In the genomic region with DNA sequence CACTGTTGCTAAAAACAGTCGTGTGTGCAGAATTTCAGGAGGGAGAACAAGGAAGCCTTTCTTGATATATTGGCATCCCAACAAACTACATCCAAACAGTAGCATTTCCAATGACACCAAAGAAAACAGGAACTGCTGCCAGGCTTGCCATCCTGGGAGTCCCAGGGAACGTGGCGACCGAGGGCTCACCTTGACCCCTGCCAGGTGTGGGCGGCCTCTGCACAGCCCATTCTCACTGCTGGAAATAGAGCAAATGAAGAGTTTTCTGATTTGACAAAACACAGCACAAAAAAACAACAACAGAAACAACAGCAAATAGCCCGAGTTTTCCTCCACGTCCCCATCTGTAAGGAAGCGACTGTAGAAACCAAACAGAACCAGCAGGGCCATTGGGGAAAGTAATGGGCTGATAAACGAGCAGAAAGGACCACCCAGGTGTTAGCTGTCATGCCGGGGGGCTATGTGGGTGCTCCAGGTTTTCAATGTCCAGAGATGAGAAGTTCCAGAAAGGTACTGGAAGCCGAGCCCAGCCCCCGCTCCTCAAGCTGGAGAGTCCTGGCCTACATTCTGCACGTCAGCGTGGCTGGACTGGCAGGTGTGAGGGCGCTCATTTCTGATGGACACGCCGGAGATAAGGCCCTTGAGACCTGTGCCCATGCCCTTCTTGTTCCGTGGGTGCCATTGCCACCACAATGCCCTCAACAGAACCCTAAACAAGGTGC, we compare ENCODE assay signal across 27 cellular contexts.
DNase-seq lines count a peak whose midpoint lies in the region; ATAC-seq and TF ChIP-seq lines count a peak whose summit lies in the region.
"Had no signal": no experiment of that assay in that cellular context is flagged by ENCODE, and none has a peak within 500 bp of the region (broad histone marks: within the 10 kb centered on the region; RNA-seq: fewer than 3 reads in every experiment).

No MANE protein-coding gene starts in this region.

- H3K23ac ChIP-seq in IMR-90 (ENCODE audit: low read depth, low read length) = no peak overlapping the region

- TF ChIP-seq EP300 in gastroesophageal sphincter (IDR thresholded peaks at IDR 0.05) = no peak

- no peak overlapping the region for H2AK9ac ChIP-seq in IMR-90 (replicated peaks; ENCODE audit: low read depth, low read length, poor library complexity)

- no peak overlapping the region for H3K56ac ChIP-seq in IMR-90 (ENCODE audit: extremely low read depth, insufficient read depth, low read length)

- H3K79me1 ChIP-seq in IMR-90 (ENCODE audit: low read depth in 1 of 2, low read length in 2 of 2) = no peaks in the 10 kb centered on the region; a peak in 1 of 4 replicates

- no peaks in the 10 kb centered on the region for H3K36me3 ChIP-seq in IMR-90 (ENCODE audit: control insufficient read depth, insufficient read depth, low read length)
- no peaks in the 10 kb centered on the region for H3K36me3 ChIP-seq in gastroesophageal sphincter
- no peaks in the 10 kb centered on the region for H3K36me3 ChIP-seq in subcutaneous abdominal adipose tissue (ENCODE audit: control insufficient read depth in 5 of 5, insufficient read depth in 5 of 5, low read length in 5 of 5)
- H3K36me3 ChIP-seq: BE2C, Peyer's patch, SJCRH30, WERI-Rb-1 had no signal

- H3K18ac ChIP-seq in IMR-90 (ENCODE audit: low read depth, low read length) = no peak overlapping the region

- no peak overlapping the region for H2BK20ac ChIP-seq in IMR-90 (ENCODE audit: low read depth, low read length)

- no peaks in the 10 kb centered on the region for H4K20me1 ChIP-seq in IMR-90 (ENCODE audit: insufficient read depth, low read length)

- H3K27ac Mint-ChIP-seq in mesothelial cell of epicardium = peak overlapping the region; percentile 61
- H3K27ac Mint-ChIP-seq: activated naive CD8-positive, alpha-beta T cell treated with anti-CD3 and anti-CD28 coated beads, Interleukin-2, amount 50 U/mL, for 24 hours; activated T-cell treated with anti-CD3 and anti-CD28 coated beads, Interleukin-2, amount 50 U/mL, for 24 hours; GM23338; memory B cell; stimulated activated memory B cell treated with anti-CD40 and anti-IgM and Interleukin-4, amounts not matched to agents 10 μg/mL and 1 μg/mL and 100 μg/mL, for 72 hours had no signal

- no peak overlapping the region for H3K14ac ChIP-seq in IMR-90 (replicated peaks; ENCODE audit: low read depth, low read length)

- CTCF ChIA-PET in IMR-90 (lab: Yijun Ruan, JAX) = no interaction called here

- H3K4me1 ChIP-seq in IMR-90 (ENCODE audit: control insufficient read depth, insufficient read depth, low read length) (0 out of 2 replicates have a peak, but pooled peaks cover 4% of the 10 kb centered on the region), gastroesophageal sphincter (peaks cover 0 to 9% (median 8%) of the 10 kb centered on the region in 3 donors), subcutaneous abdominal adipose tissue (ENCODE audit: control insufficient read depth in 5 of 5, insufficient read depth in 5 of 5, low read length in 5 of 5) (peaks cover 6 to 17% (median 14%) of the 10 kb centered on the region in 5 donors)
- H3K4me1 ChIP-seq: BE2C, Peyer's patch, SJCRH30 had no signal

- H3K27ac ChIP-seq in IMR-90 (ENCODE audit: insufficient read depth, low read length) (peak overlapping the region; percentile 7; the same call in 1 of the 2 replicates), gastroesophageal sphincter (peak overlapping the region in 3 of 4 donors; percentile 60 to 69 (median 61)), subcutaneous abdominal adipose tissue (ENCODE audit: low read depth, low read length) (peak overlapping the region; percentile 46)
- H3K27ac ChIP-seq: epithelial cell of prostate, SJCRH30, WERI-Rb-1 had no signal

- peaks cover 18% of the 10 kb centered on the region for H3K4me1 Mint-ChIP-seq in mesothelial cell of epicardium
- H3K4me1 Mint-ChIP-seq: activated naive CD8-positive, alpha-beta T cell treated with anti-CD3 and anti-CD28 coated beads, Interleukin-2, amount 50 U/mL, for 24 hours; GM23338; memory B cell; stimulated activated memory B cell treated with anti-CD40 and anti-IgM and Interleukin-4, amounts not matched to agents 10 μg/mL and 1 μg/mL and 100 μg/mL, for 72 hours had no signal

- H3K9me3 ChIP-seq in IMR-90 (ENCODE audit: control insufficient read depth, insufficient read depth, low read length) = peaks cover under 1% of the 10 kb centered on the region; the same call in 1 of the 2 replicates
- H3K9me3 ChIP-seq in gastroesophageal sphincter = peaks cover 0 to 12% (median 0%) of the 10 kb centered on the region in 3 donors
- no peaks in the 10 kb centered on the region for H3K9me3 ChIP-seq in subcutaneous abdominal adipose tissue (ENCODE audit: control insufficient read depth in 5 of 5, low read length in 5 of 5)
- H3K9me3 ChIP-seq: BE2C, Peyer's patch, SJCRH30, testis had no signal

- H3K36me3 Mint-ChIP-seq in mesothelial cell of epicardium = no peaks in the 10 kb centered on the region
- H3K36me3 Mint-ChIP-seq: memory B cell; stimulated activated memory B cell treated with anti-CD40 and anti-IgM and Interleukin-4, amounts not matched to agents 10 μg/mL and 1 μg/mL and 100 μg/mL, for 72 hours had no signal

- no peaks in the 10 kb centered on the region; the same call in 1 of the 2 replicates for H3K27me3 ChIP-seq in IMR-90 (ENCODE audit: control insufficient read depth, insufficient read depth, low read length)
- H3K27me3 ChIP-seq in gastroesophageal sphincter = peaks cover 28% of the 10 kb centered on the region
- H3K27me3 ChIP-seq in subcutaneous abdominal adipose tissue (ENCODE audit: control insufficient read depth in 5 of 5, insufficient read depth in 4 of 5, low read length in 5 of 5) = peaks cover 0 to 10% (median 0%) of the 10 kb centered on the region in 5 donors
- H3K27me3 ChIP-seq: Peyer's patch, testis had no signal

- no peak for TF ChIP-seq RAD21 in IMR-90 (IDR thresholded peaks at IDR 0.05; ENCODE audit: low read length)

- no peak overlapping the region for H3K9ac ChIP-seq in IMR-90 (ENCODE audit: low read depth, low read length)
- H3K9ac ChIP-seq in subcutaneous abdominal adipose tissue (ENCODE audit: low read length in 5 of 5) = no peak overlapping the region

- no TSS peak for BruUV-seq in IMR-90 (replicated peaks; lab: Mats Ljungman, UMichigan)

- no peak overlapping the region for H2BK15ac ChIP-seq in IMR-90 (ENCODE audit: low read depth, low read length)

- no peak overlapping the region for H2AFZ ChIP-seq in IMR-90 (replicated peaks; ENCODE audit: low read length, poor library complexity)
- H2AFZ ChIP-seq: GM23338 had no signal

- dilution Hi-C loops in IMR-90 (cut with HindIII; ENCODE audit: low sequenced_read_pairs, unreplicated experiment) = no loop called here

- H3K9me1 ChIP-seq in IMR-90 (ENCODE audit: insufficient read depth, low read length) = no peaks in the 10 kb centered on the region

- no peak for ATAC-seq in IMR-90 (ENCODE audit: low read depth)
- peak; percentile 4 for ATAC-seq in gastroesophageal sphincter
- no peak for ATAC-seq in esophagus mucosa
- ATAC-seq: activated naive CD8-positive, alpha-beta T cell treated with anti-CD3 and anti-CD28 coated beads, Interleukin-2, amount 50 U/mL, for 24 hours; GM23338; stimulated activated memory B cell treated with anti-CD40 and anti-IgM and Interleukin-4, amounts not matched to agents 10 μg/mL and 1 μg/mL and 100 μg/mL, for 72 hours had no signal

- no peak overlapping the region for H3K4me2 ChIP-seq in IMR-90 (ENCODE audit: low read depth, low read length)
- H3K4me2 ChIP-seq: GM23338 had no signal

- no peak overlapping the region for H2BK120ac ChIP-seq in IMR-90 (ENCODE audit: low read depth, low read length)

- H4K8ac ChIP-seq in IMR-90 (ENCODE audit: low read depth in 2 of 2, low read length in 2 of 2) = no peak overlapping the region

- H2BK5ac ChIP-seq in IMR-90 (ENCODE audit: low read depth, low read length, poor library complexity, severe bottlenecking) = no peak overlapping the region

- TF ChIP-seq CTCF in IMR-90 (conservative IDR thresholded peaks at IDR 0.05; ENCODE audit: low read depth, low read length) (no peak), gastroesophageal sphincter (IDR thresholded peaks at IDR 0.05) (no peak), mesothelial cell of epicardium (IDR thresholded peaks at IDR 0.05; ENCODE audit: unreplicated experiment) (no peak)

- no peak overlapping the region for H3K4me3 Mint-ChIP-seq in mesothelial cell of epicardium
- H3K4me3 Mint-ChIP-seq: activated naive CD8-positive, alpha-beta T cell treated with anti-CD3 and anti-CD28 coated beads, Interleukin-2, amount 50 U/mL, for 24 hours; activated T-cell treated with anti-CD3 and anti-CD28 coated beads, Interleukin-2, amount 50 U/mL, for 24 hours; GM23338; memory B cell; stimulated activated memory B cell treated with anti-CD40 and anti-IgM and Interleukin-4, amounts not matched to agents 10 μg/mL and 1 μg/mL and 100 μg/mL, for 72 hours had no signal

- H3K27me3 Mint-ChIP-seq in mesothelial cell of epicardium (ENCODE audit: low read depth) = peaks cover 22% of the 10 kb centered on the region

- no peak overlapping the region for H4K91ac ChIP-seq in IMR-90 (ENCODE audit: insufficient read depth, low read depth, low read length)

- no peak overlapping the region for H3K4ac ChIP-seq in IMR-90 (ENCODE audit: low read depth, low read length)

- H4K5ac ChIP-seq in IMR-90 (ENCODE audit: low read depth, low read length) = no peak overlapping the region; the same call in 1 of the 2 replicates

- H3K4me3 ChIP-seq in IMR-90 (ENCODE audit: insufficient read depth, low read depth, low read length) (no peak overlapping the region), gastroesophageal sphincter (no peak overlapping the region), subcutaneous abdominal adipose tissue (ENCODE audit: low read depth in 1 of 5, low read length in 5 of 5) (no peak overlapping the region)
- H3K4me3 ChIP-seq: GM23338, Peyer's patch, SJCRH30, testis had no signal

- 91% methylated on average over 9 of the region's 18 CpGs; no CpG with 5 or more reads in 1 of the 2 experiments for WGBS in IMR-90 (ENCODE audit: extremely low coverage in 2 of 2, insufficient read length in 1 of 2), 2 experiments
- WGBS in gastroesophageal sphincter (ENCODE audit: low coverage in 1 of 2), 2 donors = 62 to 71% methylated on average over 7 of the region's 18 CpGs

- DNase-seq in IMR-90 = no peak
- peak in 1 of 2 experiments; percentile 6 for DNase-seq in mesothelial cell of epicardium (ENCODE audit: low spot score in 2 of 2, unreplicated experiment in 2 of 2)
- DNase-seq in HuH-7.5 (ENCODE audit: low spot score) = no peak
- no peak for DNase-seq in NCI-H1436 treated with DMSO at 0.1 percent for 48 hours (lab: John Stamatoyannopoulos, UW)
- DNase-seq in central memory CD4-positive, alpha-beta T cell = no peak
- DNase-seq: ACHN; activated CD4-positive, alpha-beta T cell treated with anti-CD3 and anti-CD28 coated beads for 48 hours; activated naive CD8-positive, alpha-beta T cell treated with anti-CD3 and anti-CD28 coated beads, Interleukin-2, amount 50 U/mL, for 24 hours; activated T-cell treated with anti-CD3 and anti-CD28 coated beads, Interleukin-2, amount 50 U/mL, for 24 hours; BE2C; cerebellar nuclear complex; NCI-H187; NCI-H526 treated with DMSO at 0.1 percent for 48 hours; retina; SJCRH30; stimulated activated CD4-positive, alpha-beta T cell treated with anti-CD3 and anti-CD28 coated beads, Interleukin-4, amount 100 ng/mL, for 4 hours; T1000; WERI-Rb-1 had no signal

- TF ChIP-seq POLR2A in IMR-90 (IDR thresholded peaks at IDR 0.05; ENCODE audit: low read depth, low read length) (no peak), gastroesophageal sphincter (IDR thresholded peaks at IDR 0.05) (no peak)

- POLR2A ChIA-PET in IMR-90 (lab: Charles Lee; ENCODE audit: unreplicated experiment) = no interaction called here

- in situ Hi-C loops in IMR-90 (cut with MboI; ENCODE audit: low sequenced_read_pairs) = no loop called here

- H2AK5ac ChIP-seq in IMR-90 (ENCODE audit: low read depth, low read length) = no peak overlapping the region

- intact Hi-C loops in IMR-90 (cut with micrococcal nuclease) = no loop called here

- H3K9me3 Mint-ChIP-seq in mesothelial cell of epicardium = peaks cover 21% of the 10 kb centered on the region
- H3K9me3 Mint-ChIP-seq: activated naive CD8-positive, alpha-beta T cell treated with anti-CD3 and anti-CD28 coated beads, Interleukin-2, amount 50 U/mL, for 24 hours; GM23338; memory B cell; stimulated activated memory B cell treated with anti-CD40 and anti-IgM and Interleukin-4, amounts not matched to agents 10 μg/mL and 1 μg/mL and 100 μg/mL, for 72 hours had no signal

Comparison
In these comparisons a context has a peak if more than half of its experiments do, and no peak if none do; other contexts are left out.
1. H3K27ac ChIP-seq: peak in every context shown above with its lines; median percentile 61 in gastroesophageal sphincter; 46 in subcutaneous abdominal adipose tissue; 7 in IMR-90.